29 cellular contexts compared by ENCODE assay signal in genomic region chr2:163888591-163888990, GRCh38.
"Had no signal": no experiment of that assay in that cellular context is flagged by ENCODE, and none has a peak within 500 bp of the region (broad histone marks: within the 10 kb centered on the region; RNA-seq: fewer than 3 reads in every experiment).

No MANE protein-coding gene starts in this region.

- H3K4me3 ChIP-seq: lower lobe of right lung, pancreas, prostate gland, skin epidermis, stomach, testis, thyroid gland, transverse colon, upper lobe of left lung, vagina had no signal

- H3K9me3 ChIP-seq: lower lobe of right lung, pancreas, prostate gland, testis, thyroid gland, transverse colon, vagina had no signal

- H3K27me3 ChIP-seq: pancreas, stomach, testis, thyroid gland, transverse colon, upper lobe of left lung, vagina had no signal

- H3K27ac ChIP-seq: lower lobe of right lung, pancreas, prostate gland, skin epidermis, stomach, testis, thyroid gland, transverse colon, upper lobe of left lung, vagina had no signal

- H3K4me1 ChIP-seq: lower lobe of right lung, pancreas, prostate gland, stomach, testis, thyroid gland, transverse colon, upper lobe of left lung, vagina had no signal

- ATAC-seq: left colon; left ventricle myocardium superior; lower lobe of right lung; naive thymus-derived CD8-positive, alpha-beta T cell; pancreas; right cardiac atrium; sciatic nerve; stimulated activated naive B cell treated with anti-CD40 and anti-IgM and Interleukin-4, amounts not matched to agents 10 μg/mL and 1 μg/mL and 100 μg/mL, for 72 hours; stimulated activated naive CD8-positive, alpha-beta T cell treated with anti-CD3 and anti-CD28 coated beads, Interleukin-15, Interleukin-2, amounts not matched to agents 100 U/mL and 50 U/mL, for 24 hours had no signal

- DNase-seq: hypothalamus; immature natural killer cell; kidney; left colon; left ventricle myocardium superior; lower lobe of right lung; mammary epithelial cell; mesenchymal stem cell; naive thymus-derived CD8-positive, alpha-beta T cell; nucleus accumbens; pancreas; posterior cingulate gyrus; retina; right cardiac atrium; stimulated activated CD4-positive, alpha-beta T cell treated with anti-CD3 and anti-CD28 coated beads, Interleukin-12 subunit alpha, Interleukin-12 subunit beta, amount 100 ng/mL, for 4 hours; stimulated activated CD4-positive, alpha-beta T cell treated with anti-CD3 and anti-CD28 coated beads, Interleukin-15, amount 100 ng/mL, for 24 hours; stimulated activated CD4-positive, alpha-beta T cell treated with anti-CD3 and anti-CD28 coated beads, Interleukin-2, amount 100 ng/mL, for 24 hours; stimulated activated CD4-positive, alpha-beta T cell treated with anti-CD3 and anti-CD28 coated beads, Interleukin-4, amount 100 ng/mL, for 1 hour; stimulated activated naive B cell treated with anti-CD40 and anti-IgM and Interleukin-4, amounts not matched to agents 10 μg/mL and 1 μg/mL and 100 μg/mL, for 72 hours; stimulated activated naive CD8-positive, alpha-beta T cell treated with anti-CD3 and anti-CD28 coated beads, Interleukin-15, Interleukin-2, amounts not matched to agents 100 U/mL and 50 U/mL, for 24 hours; stomach; testis; thyroid gland; transverse colon; upper lobe of left lung had no signal

- H3K36me3 ChIP-seq: lower lobe of right lung, pancreas, prostate gland, stomach, thyroid gland, transverse colon, upper lobe of left lung, vagina had no signal
